In genomic region chr14:96805906-96806305, GRCh38 we compare ENCODE assay signal across 1 cellular context.
TF ChIP-seq lines count a peak whose summit lies in the region.

No MANE protein-coding gene starts in this region.

TF ChIP-seq in GM12878, 131 proteins besides CTCF, POLR2A, EP300 and RAD21 (continued from another document):
- TF ChIP-seq ZBTB40 (IDR thresholded peaks at IDR 0.05; ENCODE audit: borderline replicate concordance) (no peak), HDAC6 (IDR thresholded peaks at IDR 0.05; ENCODE audit: unreplicated experiment) (no peak), TCF7 (IDR thresholded peaks at IDR 0.05; ENCODE audit: borderline replicate concordance) (no peak), NR2C2 (IDR thresholded peaks at IDR 0.05; ENCODE audit: borderline replicate concordance, control insufficient read depth, insufficient read length, low read depth) (no peak), CREM (IDR thresholded peaks at IDR 0.05; ENCODE audit: low read depth) (no peak)
